Comparison of ENCODE assay signal across 27 cellular contexts in the genomic region with DNA sequence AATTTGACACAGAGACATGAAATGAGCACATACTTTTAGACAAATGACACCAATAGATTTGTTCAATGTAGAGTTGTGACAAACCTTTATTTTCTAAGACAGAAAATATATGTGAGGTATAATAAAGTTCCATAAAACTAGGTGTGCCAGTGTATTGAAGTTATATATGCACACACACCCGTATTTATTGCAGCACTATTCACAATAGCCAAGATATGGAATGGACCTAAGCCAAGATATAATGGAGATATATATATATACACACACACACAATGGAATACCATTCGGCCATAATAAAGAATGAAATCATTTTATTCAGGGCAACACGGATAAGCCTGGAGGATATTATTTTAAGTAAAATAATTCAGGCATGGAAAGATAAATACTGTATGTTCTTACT.
"Had no signal": no experiment of that assay in that cellular context is flagged by ENCODE, and none has a peak within 500 bp of the region (broad histone marks: within the 10 kb centered on the region; RNA-seq: fewer than 3 reads in every experiment).

No MANE protein-coding gene starts in this region.

- ATAC-seq: activated CD8-positive, alpha-beta T cell treated with anti-CD3 and anti-CD28 coated beads for 36 hours; activated naive CD4-positive, alpha-beta T cell treated with anti-CD3 and anti-CD28 coated beads, Interleukin-2, amount 50 U/mL, for 72 hours; naive thymus-derived CD4-positive, alpha-beta T cell; stimulated activated memory B cell treated with anti-CD40 and anti-IgM and Interleukin-4, amounts not matched to agents 10 μg/mL and 1 μg/mL and 100 μg/mL, for 72 hours; stimulated activated naive CD8-positive, alpha-beta T cell treated with anti-CD3 and anti-CD28 coated beads, Interleukin-15, amount 100 ng/mL, for 72 hours had no signal

- H3K27ac Mint-ChIP-seq: activated CD8-positive, alpha-beta T cell treated with anti-CD3 and anti-CD28 coated beads for 36 hours; activated naive CD4-positive, alpha-beta T cell treated with anti-CD3 and anti-CD28 coated beads, Interleukin-2, amount 50 U/mL, for 72 hours; naive thymus-derived CD4-positive, alpha-beta T cell; stimulated activated memory B cell treated with anti-CD40 and anti-IgM and Interleukin-4, amounts not matched to agents 10 μg/mL and 1 μg/mL and 100 μg/mL, for 72 hours; stimulated activated naive CD8-positive, alpha-beta T cell treated with anti-CD3 and anti-CD28 coated beads, Interleukin-15, amount 100 ng/mL, for 72 hours had no signal

- H3K4me1 Mint-ChIP-seq: central memory CD8-positive, alpha-beta T cell; naive thymus-derived CD4-positive, alpha-beta T cell; stimulated activated memory B cell treated with anti-CD40 and anti-IgM and Interleukin-4, amounts not matched to agents 10 μg/mL and 1 μg/mL and 100 μg/mL, for 72 hours; stimulated activated naive CD8-positive, alpha-beta T cell treated with anti-CD3 and anti-CD28 coated beads, Interleukin-15, amount 100 ng/mL, for 72 hours had no signal

- H3K27me3 Mint-ChIP-seq: activated CD8-positive, alpha-beta T cell treated with anti-CD3 and anti-CD28 coated beads for 36 hours; central memory CD8-positive, alpha-beta T cell; naive thymus-derived CD4-positive, alpha-beta T cell; stimulated activated memory B cell treated with anti-CD40 and anti-IgM and Interleukin-4, amounts not matched to agents 10 μg/mL and 1 μg/mL and 100 μg/mL, for 72 hours; stimulated activated naive CD8-positive, alpha-beta T cell treated with anti-CD3 and anti-CD28 coated beads, Interleukin-15, amount 100 ng/mL, for 72 hours had no signal

- H3K36me3 Mint-ChIP-seq: activated naive CD4-positive, alpha-beta T cell treated with anti-CD3 and anti-CD28 coated beads, Interleukin-2, amount 50 U/mL, for 72 hours; naive thymus-derived CD4-positive, alpha-beta T cell; stimulated activated memory B cell treated with anti-CD40 and anti-IgM and Interleukin-4, amounts not matched to agents 10 μg/mL and 1 μg/mL and 100 μg/mL, for 72 hours had no signal

- H3K4me3 Mint-ChIP-seq: activated CD8-positive, alpha-beta T cell treated with anti-CD3 and anti-CD28 coated beads for 36 hours; central memory CD8-positive, alpha-beta T cell; naive thymus-derived CD4-positive, alpha-beta T cell; stimulated activated memory B cell treated with anti-CD40 and anti-IgM and Interleukin-4, amounts not matched to agents 10 μg/mL and 1 μg/mL and 100 μg/mL, for 72 hours; stimulated activated naive CD8-positive, alpha-beta T cell treated with anti-CD3 and anti-CD28 coated beads, Interleukin-15, amount 100 ng/mL, for 72 hours had no signal

- FAIRE-seq: bronchial epithelial cell, frontal cortex, islet of Langerhans had no signal

- H3K27me3 ChIP-seq: dorsolateral prefrontal cortex, ovary, sigmoid colon, upper lobe of left lung had no signal

- H3K9me3 Mint-ChIP-seq: activated CD8-positive, alpha-beta T cell treated with anti-CD3 and anti-CD28 coated beads for 36 hours; stimulated activated memory B cell treated with anti-CD40 and anti-IgM and Interleukin-4, amounts not matched to agents 10 μg/mL and 1 μg/mL and 100 μg/mL, for 72 hours had no signal

- H3K9me3 ChIP-seq: ovary, prostate gland, sigmoid colon, upper lobe of left lung had no signal

- H3K4me3 ChIP-seq: dorsolateral prefrontal cortex, ovary, prostate gland, sigmoid colon, smooth muscle cell, upper lobe of left lung had no signal

- H3K4me1 ChIP-seq: prostate gland, sigmoid colon, upper lobe of left lung had no signal

- H3K36me3 ChIP-seq: ovary, prostate gland, sigmoid colon, upper lobe of left lung had no signal

- H3K27ac ChIP-seq: dorsolateral prefrontal cortex, ovary, prostate gland, sigmoid colon, upper lobe of left lung had no signal

- DNase-seq: activated CD4-positive, alpha-beta T cell treated with anti-CD3 and anti-CD28 coated beads for 1 hour; activated CD4-positive, alpha-beta T cell treated with anti-CD3 and anti-CD28 coated beads, Interleukin-2, amount 50 U/mL, for 1 hour; activated CD8-positive, alpha-beta T cell treated with anti-CD3 and anti-CD28 coated beads for 36 hours; activated naive CD4-positive, alpha-beta T cell; activated T-cell treated with anti-CD3 and anti-CD28 coated beads, Interleukin-2, amount 50 U/mL, for 48 hours; anterior cingulate cortex; dorsolateral prefrontal cortex; effector memory CD4-positive, alpha-beta T cell; mammary epithelial cell; naive thymus-derived CD4-positive, alpha-beta T cell; ovary; sigmoid colon; stimulated activated CD4-positive, alpha-beta T cell treated with anti-CD3 and anti-CD28 coated beads, Interleukin-1b, Interleukin-23, amount 100 ng/mL, for 48 hours; stimulated activated CD4-positive, alpha-beta T cell treated with anti-CD3 and anti-CD28 coated beads, Interleukin-4, amount 100 ng/mL, for 4 hours; stimulated activated CD8-positive, alpha-beta memory T cell treated with anti-CD3 and anti-CD28 coated beads, Interleukin-4, amount 100 ng/mL, for 48 hours; stimulated activated naive CD8-positive, alpha-beta T cell treated with anti-CD3 and anti-CD28 coated beads, Interleukin-15, amount 100 ng/mL, for 72 hours; substantia nigra; T-helper 2 cell; upper lobe of left lung had no signal
